ENCODE assay signal across 13 cellular contexts in the genomic region with DNA sequence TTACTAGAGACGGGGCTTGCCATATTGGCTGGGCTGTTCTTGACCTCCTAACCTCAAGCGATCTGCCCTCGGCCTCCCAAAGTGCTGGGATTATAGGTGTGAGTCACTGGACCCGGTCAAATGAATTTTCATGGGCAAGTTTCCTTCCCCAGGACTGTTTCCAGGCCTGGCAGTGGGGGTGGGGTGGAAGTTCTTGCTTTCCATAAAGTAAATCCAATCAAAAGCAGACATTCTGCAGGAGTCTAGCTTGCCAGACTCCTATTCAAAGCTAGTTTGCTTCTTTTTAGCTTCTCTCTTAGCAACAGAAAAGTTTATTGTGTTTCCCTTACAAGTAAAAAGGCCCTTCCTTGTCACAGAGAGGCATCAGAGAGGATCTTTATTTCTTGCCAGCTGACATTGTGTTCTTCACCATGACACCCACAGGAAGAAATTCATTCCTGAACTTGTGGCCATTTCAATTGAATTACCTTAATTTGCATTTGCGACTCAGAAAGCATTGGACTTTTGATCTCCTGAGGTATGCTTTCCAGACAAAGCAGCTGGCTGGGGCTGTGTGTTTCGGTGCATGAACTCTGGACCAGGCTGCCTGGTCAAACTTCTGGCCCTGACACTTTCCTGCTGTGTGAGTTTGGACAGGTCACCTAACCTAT. TPM values are rescaled to one million over a fixed set of nuclear protein-coding genes. Genes with fewer than 3 reads are reported as not detected.
DNase-seq lines count a peak whose midpoint lies in the region; ATAC-seq and TF ChIP-seq lines count a peak whose summit lies in the region.
"Had no signal": no experiment of that assay in that cellular context is flagged by ENCODE, and none has a peak within 500 bp of the region (broad histone marks: within the 10 kb centered on the region; RNA-seq: fewer than 3 reads in every experiment).

No MANE protein-coding gene starts in this region.

- CTCF ChIA-PET in activated CD4-positive, alpha-beta memory T cell treated with anti-CD3 and anti-CD28 coated beads for 36 hours (lab: Charles Lee), result no interaction called here

- no peak overlapping the region for H3K27ac Mint-ChIP-seq in activated T-helper 17 cell treated with anti-CD3 and anti-CD28 coated beads, Interleukin-2, amount 50 U/mL, for 72 hours
- no peak overlapping the region for H3K27ac Mint-ChIP-seq in activated CD4-positive, alpha-beta memory T cell treated with anti-CD3 and anti-CD28 coated beads for 36 hours

- no peaks in the 10 kb centered on the region for H3K36me3 ChIP-seq in WERI-Rb-1
- H3K36me3 ChIP-seq: lower lobe of right lung had no signal

- H3K4me3 Mint-ChIP-seq in activated T-helper 17 cell treated with anti-CD3 and anti-CD28 coated beads, Interleukin-2, amount 50 U/mL, for 72 hours, result no peak overlapping the region
- H3K4me3 Mint-ChIP-seq in activated CD4-positive, alpha-beta memory T cell treated with anti-CD3 and anti-CD28 coated beads for 36 hours, result no peak overlapping the region
- H3K4me3 Mint-ChIP-seq: central memory CD8-positive, alpha-beta T cell had no signal

- no peaks in the 10 kb centered on the region for H3K9me3 ChIP-seq in WERI-Rb-1 (ENCODE audit: severe bottlenecking)
- H3K9me3 ChIP-seq: lower lobe of right lung had no signal

- no peak for TF ChIP-seq CTCF in WERI-Rb-1 (IDR thresholded peaks at IDR 0.05; ENCODE audit: low read depth, low read length)

- ATAC-seq in activated T-helper 17 cell treated with anti-CD3 and anti-CD28 coated beads, Interleukin-2, amount 50 U/mL, for 72 hours (replicated peaks), result no peak
- ATAC-seq: lower lobe of right lung had no signal

- no peaks in the 10 kb centered on the region for H3K27me3 ChIP-seq in WERI-Rb-1 (ENCODE audit: insufficient read depth, low read depth, severe bottlenecking)

- H3K4me1 Mint-ChIP-seq in activated T-helper 17 cell treated with anti-CD3 and anti-CD28 coated beads, Interleukin-2, amount 50 U/mL, for 72 hours, result no peaks in the 10 kb centered on the region
- no peaks in the 10 kb centered on the region for H3K4me1 Mint-ChIP-seq in activated CD4-positive, alpha-beta memory T cell treated with anti-CD3 and anti-CD28 coated beads for 36 hours (ENCODE audit: low read depth)
- H3K4me1 Mint-ChIP-seq: central memory CD8-positive, alpha-beta T cell had no signal

- DNase-seq in A172 (ENCODE audit: low spot score), result peak; percentile 50
- peak; percentile 29 for DNase-seq in HuH-7 (ENCODE audit: low spot score)
- DNase-seq in cerebellum (ENCODE audit: low spot score), result peak; percentile 7
- DNase-seq in midbrain (lab: John Stamatoyannopoulos, UW), result peak; percentile 58
- DNase-seq in WERI-Rb-1, result no peak
- no peak for DNase-seq in NCI-H2227 treated with DMSO at 0.1 percent for 48 hours (lab: John Stamatoyannopoulos, UW)
- no peak for DNase-seq in activated CD4-positive, alpha-beta memory T cell treated with anti-CD3 and anti-CD28 coated beads for 36 hours
- DNase-seq: 8988T, DMS79 treated with DMSO at 0.1 percent for 48 hours, lower lobe of right lung, NCI-H2029 treated with DMSO at 0.1 percent for 48 hours had no signal

- no peaks in the 10 kb centered on the region for H3K36me3 Mint-ChIP-seq in activated T-helper 17 cell treated with anti-CD3 and anti-CD28 coated beads, Interleukin-2, amount 50 U/mL, for 72 hours (ENCODE audit: low read depth)
- no peaks in the 10 kb centered on the region for H3K36me3 Mint-ChIP-seq in activated CD4-positive, alpha-beta memory T cell treated with anti-CD3 and anti-CD28 coated beads for 36 hours

- POLR2A ChIA-PET in activated CD4-positive, alpha-beta memory T cell treated with anti-CD3 and anti-CD28 coated beads for 36 hours (lab: Charles Lee), result no interaction called here

- peaks cover 11% of the 10 kb centered on the region for H3K9me3 Mint-ChIP-seq in activated T-helper 17 cell treated with anti-CD3 and anti-CD28 coated beads, Interleukin-2, amount 50 U/mL, for 72 hours
- no peaks in the 10 kb centered on the region for H3K9me3 Mint-ChIP-seq in activated CD4-positive, alpha-beta memory T cell treated with anti-CD3 and anti-CD28 coated beads for 36 hours

- H3K4me3 ChIP-seq in WERI-Rb-1 (ENCODE audit: low read depth, low read length), result no peak overlapping the region
- H3K4me3 ChIP-seq: lower lobe of right lung had no signal

- peaks cover 10% of the 10 kb centered on the region for H3K27me3 Mint-ChIP-seq in activated T-helper 17 cell treated with anti-CD3 and anti-CD28 coated beads, Interleukin-2, amount 50 U/mL, for 72 hours
- no peaks in the 10 kb centered on the region for H3K27me3 Mint-ChIP-seq in activated CD4-positive, alpha-beta memory T cell treated with anti-CD3 and anti-CD28 coated beads for 36 hours
- H3K27me3 Mint-ChIP-seq: central memory CD8-positive, alpha-beta T cell had no signal

- intact Hi-C loops in activated CD4-positive, alpha-beta memory T cell treated with anti-CD3 and anti-CD28 coated beads for 36 hours (cut with micrococcal nuclease), result no loop called here

- no peak overlapping the region for H3K27ac ChIP-seq in WERI-Rb-1
- H3K27ac ChIP-seq: lower lobe of right lung had no signal

RNA-seq across cellular contexts. Expression of a gene that starts 37.9 kb away (rescaled TPM):
- 28.6 and 30.8 TPM in 2 replicates for total RNA-seq in A172 (2014; rRNA removed; shearing (Covaris generic))
- 81.1 TPM for total RNA-seq in cerebellum
- total RNA-seq in activated T-helper 17 cell treated with anti-CD3 and anti-CD28 coated beads, Interleukin-2, amount 50 U/mL, for 72 hours, result not detected
- not detected for total RNA-seq in activated CD4-positive, alpha-beta memory T cell treated with anti-CD3 and anti-CD28 coated beads for 36 hours

Comparison
In these comparisons a context has a peak if more than half of its experiments do, and no peak if none do; other contexts are left out.
1. DNase-seq: peak in A172 (single experiment), HuH-7 (single experiment), cerebellum (single experiment) and midbrain (single experiment); none in WERI-Rb-1 (single experiment), NCI-H2227 treated with DMSO at 0.1 percent for 48 hours (single experiment) and activated CD4-positive, alpha-beta memory T cell treated with anti-CD3 and anti-CD28 coated beads for 36 hours (single experiment).
2. RNA of a gene that starts 37.9 kb away (total RNA-seq): 81.1 TPM in cerebellum (single experiment) and 28.6 to 30.8 TPM in A172; not detected in activated T-helper 17 cell treated with anti-CD3 and anti-CD28 coated beads, Interleukin-2, amount 50 U/mL, for 72 hours and not detected in activated CD4-positive, alpha-beta memory T cell treated with anti-CD3 and anti-CD28 coated beads for 36 hours; every median in the first group is over 10 times any median in the second.